In genomic region chr16:89949121-89949742, GRCh38 we compare ENCODE assay signal across 8 cellular contexts. TPM values are rescaled to one million over a fixed set of nuclear protein-coding genes. Genes with fewer than 3 reads are reported as not detected.
DNase-seq lines count a peak whose midpoint lies in the region; ATAC-seq and TF ChIP-seq lines count a peak whose summit lies in the region.

No MANE protein-coding gene starts in this region.

- TF ChIP-seq CTCF in WI38 (IDR thresholded peaks at IDR 0.05; ENCODE audit: low read depth, low read length), result no peak
- no peak for TF ChIP-seq CTCF in left ventricle myocardium inferior (IDR thresholded peaks at IDR 0.05; ENCODE audit: borderline replicate concordance)

- peak overlapping the region; percentile 95 for H3K4me2 ChIP-seq in skeletal muscle satellite cell (ENCODE audit: low read length)

- H3K36me3 ChIP-seq in H7 (replicated peaks; ENCODE audit: control insufficient read depth, insufficient read depth, low read length), result no peaks in the 10 kb centered on the region
- H3K36me3 ChIP-seq in left ventricle myocardium inferior, result no peaks in the 10 kb centered on the region
- no peaks in the 10 kb centered on the region for H3K36me3 ChIP-seq in skeletal muscle satellite cell (ENCODE audit: insufficient read depth, low read length)

- peaks cover 21% of the 10 kb centered on the region for H3K4me1 ChIP-seq in left ventricle myocardium inferior
- H3K4me1 ChIP-seq in skeletal muscle satellite cell (ENCODE audit: control insufficient read depth, insufficient read depth, low read length), result peaks cover 16% of the 10 kb centered on the region

- H3K4me3 ChIP-seq in H7 (ENCODE audit: insufficient read depth, low read depth, low read length), result peak overlapping the region; percentile 49
- peak overlapping the region; percentile 66 for H3K4me3 ChIP-seq in WI38 (ENCODE audit: low read depth, low read length)
- peak overlapping the region; percentile 81 for H3K4me3 ChIP-seq in left ventricle myocardium inferior
- peak overlapping the region; percentile 87 for H3K4me3 ChIP-seq in skeletal muscle satellite cell (ENCODE audit: low read length)

- H3K9me3 ChIP-seq in left ventricle myocardium inferior (replicated peaks) (no peaks in the 10 kb centered on the region), skeletal muscle satellite cell (replicated peaks; ENCODE audit: low read length) (no peaks in the 10 kb centered on the region)

- peak; percentile 80 for DNase-seq in H7
- DNase-seq in left ventricle myocardium inferior, result no peak
- no peak for DNase-seq in NCI-H2029 treated with DMSO at 0.1 percent for 48 hours (lab: John Stamatoyannopoulos, UW)
- DNase-seq in OCI-M1 (lab: John Stamatoyannopoulos, UW), result no peak
- DNase-seq in effector CD8-positive, alpha-beta T cell (lab: John Stamatoyannopoulos, UW), result no peak

- intact Hi-C loops in left ventricle myocardium inferior (cut with micrococcal nuclease), result no loop called here

- H3K9ac ChIP-seq in skeletal muscle satellite cell (ENCODE audit: low read depth, low read length), result peak overlapping the region; percentile 78

- no peak for ATAC-seq in GM21390 (IDR thresholded peaks at IDR 0.05; ENCODE audit: unreplicated experiment)

- peak overlapping the region; percentile 23 for H3K27ac ChIP-seq in left ventricle myocardium inferior (replicated peaks)

- peaks cover 21% of the 10 kb centered on the region for H3K27me3 ChIP-seq in H7 (ENCODE audit: control insufficient read depth, insufficient read depth, low read length)
- peaks cover 14% of the 10 kb centered on the region for H3K27me3 ChIP-seq in left ventricle myocardium inferior (ENCODE audit: low read depth)
- peaks cover 3% of the 10 kb centered on the region for H3K27me3 ChIP-seq in skeletal muscle satellite cell (ENCODE audit: control insufficient read depth, insufficient read depth, low read length)

RNA-seq across cellular contexts. Expression of gene DEF8, which starts 0.7 kb away (rescaled TPM):
- total RNA-seq in H7 (2014; rRNA removed; shearing (Covaris generic)), result 65.0 and 67.2 TPM in 2 replicates
- total RNA-seq in left ventricle myocardium inferior, result 44.7 TPM
- total RNA-seq in skeletal muscle satellite cell (2012; rRNA removed), result 80.8 and 89.7 TPM in 2 replicates

RNA-seq across cellular contexts. Expression of gene TUBB3, which starts 26.1 kb away (rescaled TPM):
- total RNA-seq in H7 (2014; rRNA removed; shearing (Covaris generic)), result 390 and 607 TPM in 2 replicates
- total RNA-seq in left ventricle myocardium inferior, result 2.1 TPM
- 534 and 663 TPM in 2 replicates for total RNA-seq in skeletal muscle satellite cell (2012; rRNA removed)

RNA-seq across cellular contexts. Expression of gene MC1R, which starts 30.6 kb away (rescaled TPM):
- 5.6 and 6.5 TPM in 2 replicates for total RNA-seq in H7 (2014; rRNA removed; shearing (Covaris generic))
- total RNA-seq in left ventricle myocardium inferior, result 1.2 TPM
- 2.6 and 3.8 TPM in 2 replicates for total RNA-seq in skeletal muscle satellite cell (2012; rRNA removed)

Comparison
In these comparisons a context has a peak if more than half of its experiments do, and no peak if none do; other contexts are left out.
1. RNA of gene TUBB3, which starts 26.1 kb away (total RNA-seq): 390 to 607 TPM in H7; 2.1 TPM in left ventricle myocardium inferior (single experiment); every median in the first group is over 100 times any median in the second.
2. Peak in every context shown above with its lines, with median percentiles within 50 percentile points of each other: H3K4me3 ChIP-seq.